ENCODE assay signal across 9 cellular contexts in the genomic region with DNA sequence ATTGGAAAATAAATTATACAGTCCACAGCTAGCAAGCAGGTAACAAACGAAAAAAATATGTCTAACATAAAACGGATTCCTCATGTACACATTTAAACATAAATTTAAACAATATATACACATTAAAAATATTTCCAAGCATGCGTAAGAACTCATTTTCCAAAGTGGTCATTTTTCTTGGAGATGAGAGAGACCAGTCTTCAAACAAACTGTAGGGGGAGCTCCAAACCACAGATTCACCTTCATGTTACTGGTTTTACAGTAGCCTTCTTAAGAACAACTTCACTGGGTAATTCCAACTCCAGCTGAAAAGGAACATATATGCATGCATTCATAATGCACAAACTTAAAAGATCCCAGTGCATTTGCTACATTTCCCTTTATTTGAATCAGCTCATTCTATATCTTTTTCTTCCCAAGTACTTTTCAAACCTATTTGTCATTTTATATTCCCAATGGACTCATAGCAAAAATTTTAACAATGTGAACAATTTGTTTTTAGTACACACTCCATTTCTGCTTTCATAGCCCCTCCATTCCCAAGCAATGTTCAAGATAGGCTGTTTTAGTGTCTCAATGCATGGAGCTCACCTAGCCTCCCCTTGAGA. TPM values are rescaled to one million over a fixed set of nuclear protein-coding genes. Genes with fewer than 3 reads are reported as not detected.
DNase-seq lines count a peak whose midpoint lies in the region; ATAC-seq and TF ChIP-seq lines count a peak whose summit lies in the region.
"Had no signal": no experiment of that assay in that cellular context is flagged by ENCODE, and none has a peak within 500 bp of the region (broad histone marks: within the 10 kb centered on the region; RNA-seq: fewer than 3 reads in every experiment).

No MANE protein-coding gene starts in this region.

- no peak overlapping the region for H2BK5ac ChIP-seq in mesendoderm (ENCODE audit: low read length)

- H3K9me2 ChIP-seq in PC-3 (replicated peaks; ENCODE audit: low read length): 0 out of 2 replicates have a peak, but pooled peaks cover 2% of the 10 kb centered on the region

- H3K9me3 ChIP-seq in PC-3 (ENCODE audit: low read length): no peaks in the 10 kb centered on the region
- H3K9me3 ChIP-seq: BLaER1 treated with 17β-estradiol and CSF1 and Interleukin-3, amounts not matched to agents 10 nM and 100 nM had no signal

- H3K4me1 ChIP-seq in PC-3 (ENCODE audit: insufficient read depth, low read length) (peaks cover 38% of the 10 kb centered on the region), mesendoderm (ENCODE audit: control insufficient read depth, low read depth, low read length) (no peaks in the 10 kb centered on the region)

- H3K9me3 Mint-ChIP-seq in activated CD4-positive, alpha-beta memory T cell treated with anti-CD3 and anti-CD28 coated beads, Interleukin-2, amount 10 ng/mL, durations not matched to agents 7 days and 5 days: no peaks in the 10 kb centered on the region

- H2AK5ac ChIP-seq in mesendoderm (ENCODE audit: low read length): no peak overlapping the region

- H3K4ac ChIP-seq in mesendoderm (ENCODE audit: low read depth, low read length): no peak overlapping the region

- H2AFZ ChIP-seq in PC-3 (ENCODE audit: low read length): peak overlapping the region; percentile 74; the same call in 1 of the 2 replicates

- CTCF ChIA-PET in PC-3 (lab: Charles Lee): interaction anchor here (0.6 to 1.6 kb wide), 5 partner anchors 164 to 1727 kb away, joined by 3 to 4 read pairs (median 3); no protein-coding TSS in a partner anchor
- CTCF ChIA-PET in activated CD4-positive, alpha-beta memory T cell treated with anti-CD3 and anti-CD28 coated beads, Interleukin-2, amount 10 ng/mL, durations not matched to agents 7 days and 5 days (lab: Charles Lee): interaction anchor here (0.8 to 7.6 kb wide), 34 partner anchors 9 to 707 kb away, joined by 3 to 127 read pairs (median 5); a partner anchor contains a TSS

- no peaks in the 10 kb centered on the region for H4K20me1 ChIP-seq in PC-3 (ENCODE audit: low read length)
- H4K20me1 ChIP-seq: BLaER1 treated with 17β-estradiol and CSF1 and Interleukin-3, amounts not matched to agents 10 nM and 100 nM had no signal

- POLR2A ChIA-PET in PC-3 (lab: Charles Lee; ENCODE audit: unreplicated experiment): interaction anchor here (0.7 kb wide), 1 partner anchor 354 kb away, joined by 4 read pairs; no protein-coding TSS in a partner anchor
- POLR2A ChIA-PET in activated CD4-positive, alpha-beta memory T cell treated with anti-CD3 and anti-CD28 coated beads, Interleukin-2, amount 10 ng/mL, durations not matched to agents 7 days and 5 days (lab: Charles Lee): interaction anchor here (1.1 kb wide), 1 partner anchor 323 kb away, joined by 3 read pairs; a partner anchor contains a TSS

- peak; percentile 94 for TF ChIP-seq CTCF in PC-3 (conservative IDR thresholded peaks at IDR 0.05; ENCODE audit: low read depth, low read length)
- peak; percentile 78 for TF ChIP-seq CTCF in choroid plexus epithelial cell (conservative IDR thresholded peaks at IDR 0.05; ENCODE audit: low read depth, low read length)

- no peak overlapping the region for H3K56ac ChIP-seq in mesendoderm (ENCODE audit: low read length)

- H3K27ac Mint-ChIP-seq in activated CD4-positive, alpha-beta memory T cell treated with anti-CD3 and anti-CD28 coated beads, Interleukin-2, amount 10 ng/mL, durations not matched to agents 7 days and 5 days: no peak overlapping the region

- no peaks in the 10 kb centered on the region for H3K27me3 ChIP-seq in PC-3 (ENCODE audit: low read length)
- H3K27me3 ChIP-seq in mesendoderm (ENCODE audit: insufficient read depth, low read length, poor library complexity): no peaks in the 10 kb centered on the region
- H3K27me3 ChIP-seq: BLaER1 treated with 17β-estradiol and CSF1 and Interleukin-3, amounts not matched to agents 10 nM and 100 nM had no signal

- H3K4me3 ChIP-seq in PC-3 (ENCODE audit: low read length) (peak overlapping the region; percentile 37), choroid plexus epithelial cell (ENCODE audit: low read depth, low read length) (no peak overlapping the region), mesendoderm (ENCODE audit: low read length) (no peak overlapping the region)
- H3K4me3 ChIP-seq: BLaER1 treated with 17β-estradiol and CSF1 and Interleukin-3, amounts not matched to agents 10 nM and 100 nM had no signal

- no TSS peak for BruUV-seq in PC-3 (replicated peaks; lab: Mats Ljungman, UMichigan)

- H3K4me1 Mint-ChIP-seq in activated CD4-positive, alpha-beta memory T cell treated with anti-CD3 and anti-CD28 coated beads, Interleukin-2, amount 10 ng/mL, durations not matched to agents 7 days and 5 days: peaks cover 20% of the 10 kb centered on the region

- H3K79me2 ChIP-seq in PC-3 (ENCODE audit: low read length): peaks cover 2% of the 10 kb centered on the region
- no peaks in the 10 kb centered on the region for H3K79me2 ChIP-seq in mesendoderm (ENCODE audit: control insufficient read depth, insufficient read depth, low read length)

- intact Hi-C loops in PC-3 (cut with micrococcal nuclease): loop anchor here (1.0 to 2.0 kb wide), 4 partner anchors 49 to 327 kb away; no protein-coding TSS in a partner anchor

- peak; percentile 56 for ATAC-seq in PC-3
- no peak for ATAC-seq in HG02870 (IDR thresholded peaks at IDR 0.05; ENCODE audit: unreplicated experiment)

- no peak overlapping the region for H4K5ac ChIP-seq in mesendoderm (ENCODE audit: low read length)

- no peak overlapping the region for H2BK120ac ChIP-seq in mesendoderm (ENCODE audit: low read depth, low read length)

- H2BK15ac ChIP-seq in mesendoderm (replicated peaks; ENCODE audit: low read depth): no peak overlapping the region

- H3K9ac ChIP-seq in PC-3 (ENCODE audit: low read length) (peak overlapping the region; percentile 59), mesendoderm (ENCODE audit: low read length) (no peak overlapping the region)
- H3K9ac ChIP-seq: BLaER1 treated with 17β-estradiol and CSF1 and Interleukin-3, amounts not matched to agents 10 nM and 100 nM had no signal

- H3K4me2 ChIP-seq in PC-3 (ENCODE audit: low read length) (peak overlapping the region; percentile 69), mesendoderm (ENCODE audit: low read length) (no peak overlapping the region)
- H3K4me2 ChIP-seq: BLaER1 treated with 17β-estradiol and CSF1 and Interleukin-3, amounts not matched to agents 10 nM and 100 nM had no signal

- whole genome bisulfite sequencing in mesendoderm (ENCODE audit: extremely low coverage, insufficient coverage, low lambda C conversion rate): 100% methylated on average over 2 of the region's 3 CpGs

- peak; percentile 22 to 49 for DNase-seq in activated CD4-positive, alpha-beta T cell treated with anti-CD3 and anti-CD28 coated beads for 4 hours
- DNase-seq in activated CD4-positive, alpha-beta T cell treated with anti-CD3 and anti-CD28 coated beads, Interleukin-2, amount 50 U/mL, for 1 hour: no peak
- DNase-seq in LoVo (ENCODE audit: low spot score) (peak; percentile 74), PC-3 (peak; percentile 82), choroid plexus epithelial cell (ENCODE audit: low read depth) (peak; percentile 96), mesendoderm (peak; percentile 66)
- DNase-seq in activated CD4-positive, alpha-beta memory T cell treated with anti-CD3 and anti-CD28 coated beads, Interleukin-2, amount 10 ng/mL, durations not matched to agents 7 days and 5 days: no peak

- H3K27me3 Mint-ChIP-seq in activated CD4-positive, alpha-beta memory T cell treated with anti-CD3 and anti-CD28 coated beads, Interleukin-2, amount 10 ng/mL, durations not matched to agents 7 days and 5 days: peaks cover 2% of the 10 kb centered on the region

- H3K27ac ChIP-seq in PC-3 (ENCODE audit: low read length): peak overlapping the region; percentile 94
- no peak overlapping the region for H3K27ac ChIP-seq in mesendoderm (ENCODE audit: low read depth, low read length)
- H3K27ac ChIP-seq: BLaER1 treated with 17β-estradiol and CSF1 and Interleukin-3, amounts not matched to agents 10 nM and 100 nM had no signal

- H4K8ac ChIP-seq in mesendoderm (ENCODE audit: low read depth, low read length): no peak overlapping the region

- H3K23ac ChIP-seq in mesendoderm (ENCODE audit: low read length): no peak overlapping the region

- no peaks in the 10 kb centered on the region for H3K36me3 ChIP-seq in PC-3 (ENCODE audit: low read depth, low read length)
- H3K36me3 ChIP-seq in mesendoderm (ENCODE audit: control insufficient read depth, insufficient read depth, low read length): no peaks in the 10 kb centered on the region
- H3K36me3 ChIP-seq: BLaER1 treated with 17β-estradiol and CSF1 and Interleukin-3, amounts not matched to agents 10 nM and 100 nM had no signal

- no peaks in the 10 kb centered on the region for H3K79me1 ChIP-seq in mesendoderm (ENCODE audit: low read length)

- H3K4me3 Mint-ChIP-seq in activated CD4-positive, alpha-beta memory T cell treated with anti-CD3 and anti-CD28 coated beads, Interleukin-2, amount 10 ng/mL, durations not matched to agents 7 days and 5 days: no peak overlapping the region

- H3K18ac ChIP-seq in mesendoderm (ENCODE audit: low read length): no peak overlapping the region

- peaks cover 5% of the 10 kb centered on the region for H3F3A ChIP-seq in PC-3 (ENCODE audit: low read length, unreplicated experiment)

- H3K36me3 Mint-ChIP-seq in activated CD4-positive, alpha-beta memory T cell treated with anti-CD3 and anti-CD28 coated beads, Interleukin-2, amount 10 ng/mL, durations not matched to agents 7 days and 5 days (ENCODE audit: low read depth): peaks cover 3% of the 10 kb centered on the region

RNA-seq across cellular contexts. Expression of a gene that starts 4.7 kb away (rescaled TPM):
- total RNA-seq in PC-3 (2014; rRNA removed): 23.8 and 32.2 TPM in 2 replicates
- 60.1 TPM for polyA plus RNA-seq in mesendoderm (2013, experiment 1 of 2)
- 62.7 TPM for polyA plus RNA-seq in mesendoderm (2013, experiment 2 of 2)
- 10 to 100 TPM; 51.1 to 51.2 TPM for total RNA-seq in activated CD4-positive, alpha-beta memory T cell treated with anti-CD3 and anti-CD28 coated beads, Interleukin-2, amount 10 ng/mL, durations not matched to agents 7 days and 5 days

RNA-seq across cellular contexts. Expression of a gene that starts 40.0 kb away (rescaled TPM):
- not detected in 2 replicates for total RNA-seq in PC-3 (2014; rRNA removed)
- 0.18 TPM for polyA plus RNA-seq in mesendoderm (2013, experiment 1 of 2)
- polyA plus RNA-seq in mesendoderm (2013, experiment 2 of 2): 0.11 TPM
- total RNA-seq in activated CD4-positive, alpha-beta memory T cell treated with anti-CD3 and anti-CD28 coated beads, Interleukin-2, amount 10 ng/mL, durations not matched to agents 7 days and 5 days: not detected

RNA-seq across cellular contexts. Expression of a gene that starts 44.1 kb away (rescaled TPM):
- 17.5 and 30.4 TPM in 2 replicates for total RNA-seq in PC-3 (2014; rRNA removed)
- 29.4 TPM for polyA plus RNA-seq in mesendoderm (2013, experiment 1 of 2)
- 33.2 TPM for polyA plus RNA-seq in mesendoderm (2013, experiment 2 of 2)
- 10 to 100 TPM; 29.6 to 30.7 TPM for total RNA-seq in activated CD4-positive, alpha-beta memory T cell treated with anti-CD3 and anti-CD28 coated beads, Interleukin-2, amount 10 ng/mL, durations not matched to agents 7 days and 5 days

Comparison
In these comparisons a context has a peak if more than half of its experiments do, and no peak if none do; other contexts are left out.
1. DNase-seq: peak in activated CD4-positive, alpha-beta T cell treated with anti-CD3 and anti-CD28 coated beads for 4 hours (2 of 2), LoVo (single experiment), PC-3 (single experiment), choroid plexus epithelial cell (single experiment) and mesendoderm (single experiment); none in activated CD4-positive, alpha-beta T cell treated with anti-CD3 and anti-CD28 coated beads, Interleukin-2, amount 50 U/mL, for 1 hour (single experiment) and activated CD4-positive, alpha-beta memory T cell treated with anti-CD3 and anti-CD28 coated beads, Interleukin-2, amount 10 ng/mL, durations not matched to agents 7 days and 5 days (single experiment).